ENCODE assay signal across 9 cellular contexts in genomic region chr1:202811296-202812175, GRCh38. TPM values are rescaled to one million over a fixed set of nuclear protein-coding genes. Genes with fewer than 3 reads are reported as not detected.
DNase-seq lines count a peak whose midpoint lies in the region; ATAC-seq and TF ChIP-seq lines count a peak whose summit lies in the region.
"Had no signal": no experiment of that assay in that cellular context is flagged by ENCODE, and none has a peak within 500 bp of the region (broad histone marks: within the 10 kb centered on the region; RNA-seq: fewer than 3 reads in every experiment).

No MANE protein-coding gene starts in this region.

- peaks cover 31% of the 10 kb centered on the region for H3K27me3 Mint-ChIP-seq in activated CD4-positive, alpha-beta memory T cell treated with anti-CD3 and anti-CD28 coated beads, Interleukin-2, amount 10 ng/mL, durations not matched to agents 7 days and 5 days

- peaks cover 34% of the 10 kb centered on the region for H3K4me1 Mint-ChIP-seq in activated CD4-positive, alpha-beta memory T cell treated with anti-CD3 and anti-CD28 coated beads, Interleukin-2, amount 10 ng/mL, durations not matched to agents 7 days and 5 days

- peak; percentile 14 for ATAC-seq in HG03342 (IDR thresholded peaks at IDR 0.05; ENCODE audit: unreplicated experiment)
- ATAC-seq in HG03378 (IDR thresholded peaks at IDR 0.05; ENCODE audit: unreplicated experiment), result no peak

- H3K4me1 ChIP-seq in neuron (ENCODE audit: insufficient read depth, low read length), result peaks cover 9% of the 10 kb centered on the region

- H2AFZ ChIP-seq in neuron (ENCODE audit: low read depth, low read length), result peak overlapping the region; percentile 81

- no peaks in the 10 kb centered on the region for H3K9me3 ChIP-seq in neuron (ENCODE audit: low read length)

- H3K4me3 Mint-ChIP-seq in activated CD4-positive, alpha-beta memory T cell treated with anti-CD3 and anti-CD28 coated beads, Interleukin-2, amount 10 ng/mL, durations not matched to agents 7 days and 5 days, result peak overlapping the region; percentile 98

- TF ChIP-seq CTCF in fibroblast of mammary gland (conservative IDR thresholded peaks at IDR 0.05; ENCODE audit: control insufficient read depth, insufficient read depth, low read depth, low read length), result no peak

- no peaks in the 10 kb centered on the region for H3K9me3 Mint-ChIP-seq in activated CD4-positive, alpha-beta memory T cell treated with anti-CD3 and anti-CD28 coated beads, Interleukin-2, amount 10 ng/mL, durations not matched to agents 7 days and 5 days

- POLR2A ChIA-PET in activated CD4-positive, alpha-beta memory T cell treated with anti-CD3 and anti-CD28 coated beads, Interleukin-2, amount 10 ng/mL, durations not matched to agents 7 days and 5 days (lab: Charles Lee), result interaction anchor here (0.6 to 3.6 kb wide), 2 partner anchors 25 to 77 kb away, joined by 3 to 20 read pairs; no protein-coding TSS in a partner anchor

- peaks cover 3% of the 10 kb centered on the region for H3K36me3 Mint-ChIP-seq in activated CD4-positive, alpha-beta memory T cell treated with anti-CD3 and anti-CD28 coated beads, Interleukin-2, amount 10 ng/mL, durations not matched to agents 7 days and 5 days (ENCODE audit: low read depth)

- H3K27ac Mint-ChIP-seq in activated CD4-positive, alpha-beta memory T cell treated with anti-CD3 and anti-CD28 coated beads, Interleukin-2, amount 10 ng/mL, durations not matched to agents 7 days and 5 days, result peak overlapping the region; percentile 74

- no peaks in the 10 kb centered on the region for H3K36me3 ChIP-seq in neuron (ENCODE audit: insufficient read depth, low read length)

- DNase-seq in NCI-H146 (lab: John Stamatoyannopoulos, UW) (peak; percentile 44), NCI-H146 treated with DMSO at 0.1 percent for 48 hours (lab: John Stamatoyannopoulos, UW; ENCODE audit: unreplicated experiment) (no peak), fibroblast of mammary gland (ENCODE audit: low read depth) (no peak), HK-2 (ENCODE audit: unreplicated experiment) (no peak)
- peak; percentile 53 for DNase-seq in activated CD4-positive, alpha-beta memory T cell treated with anti-CD3 and anti-CD28 coated beads, Interleukin-2, amount 10 ng/mL, durations not matched to agents 7 days and 5 days

- CTCF ChIA-PET in activated CD4-positive, alpha-beta memory T cell treated with anti-CD3 and anti-CD28 coated beads, Interleukin-2, amount 10 ng/mL, durations not matched to agents 7 days and 5 days (lab: Charles Lee), result interaction anchor here (0.8 to 1.2 kb wide), 2 partner anchors 9 to 42 kb away, joined by 3 read pairs; no protein-coding TSS in a partner anchor

- H3K27me3 ChIP-seq in neuron (ENCODE audit: insufficient read depth, low read length), result no peaks in the 10 kb centered on the region

- H3K4me3 ChIP-seq in fibroblast of mammary gland (ENCODE audit: control insufficient read depth, low read depth, low read length) (peak overlapping the region; percentile 74), neuron (ENCODE audit: low read length) (peak overlapping the region; percentile 86)

RNA-seq across cellular contexts. Expression of gene PCAT6, which starts 0.8 kb away (rescaled TPM):
- 1 to 10 TPM; 1.9 to 2.7 TPM for total RNA-seq in activated CD4-positive, alpha-beta memory T cell treated with anti-CD3 and anti-CD28 coated beads, Interleukin-2, amount 10 ng/mL, durations not matched to agents 7 days and 5 days
- total RNA-seq: Daoy had no signal

RNA-seq across cellular contexts. Expression of gene KDM5B, which starts 3.3 kb away (rescaled TPM):
- 10 to 100 TPM; 59.5 to 70.3 TPM for total RNA-seq in activated CD4-positive, alpha-beta memory T cell treated with anti-CD3 and anti-CD28 coated beads, Interleukin-2, amount 10 ng/mL, durations not matched to agents 7 days and 5 days

Comparison
In these comparisons a context has a peak if more than half of its experiments do, and no peak if none do; other contexts are left out.
1. DNase-seq: peak in NCI-H146 (single experiment) and activated CD4-positive, alpha-beta memory T cell treated with anti-CD3 and anti-CD28 coated beads, Interleukin-2, amount 10 ng/mL, durations not matched to agents 7 days and 5 days (single experiment); none in NCI-H146 treated with DMSO at 0.1 percent for 48 hours (single experiment), fibroblast of mammary gland (single experiment) and HK-2 (single experiment).